Comparison of ENCODE assay signal across 8 cellular contexts in genomic region chr9:77177143-77177893, GRCh38.
DNase-seq lines count a peak whose midpoint lies in the region; ATAC-seq and FAIRE-seq lines count a peak whose summit lies in the region.

Gene VPS13A, plus strand, starts transcription at chr9:77177534. Its CDS starts 171 bp downstream, at chr9:77177705.

- H3K4me3 ChIP-seq in BLaER1 = peak within 1 kb of the TSS; percentile 91

- no peaks in the 10 kb centered on the region for H3K36me3 ChIP-seq in BLaER1

- H4K20me1 ChIP-seq in BLaER1 = peaks cover 38% of the 10 kb centered on the region

- peak within 1 kb of the TSS; percentile 88 for H3K27ac ChIP-seq in BLaER1

- peak within 1 kb of the TSS; percentile 92 for H3K9ac ChIP-seq in BLaER1

- peak within 1 kb of the TSS; percentile 93 for H3K4me2 ChIP-seq in BLaER1

- DNase-seq in GM19239 (ENCODE audit: insufficient read length, low spot score) = peak; percentile 76
- peak; percentile 77 to 86 for DNase-seq in NCI-H524 (lab: John Stamatoyannopoulos, UW)
- peak; percentile 90 to 91 for DNase-seq in activated CD4-positive, alpha-beta T cell treated with anti-CD3 and anti-CD28 coated beads for 4 hours
- DNase-seq in cortex of kidney (lab: John Stamatoyannopoulos, UW) = peak; percentile 79
- peak; percentile 99 for DNase-seq in left kidney (ENCODE audit: low read depth, low spot score)
- peak; percentile 84 for DNase-seq in stimulated activated CD4-positive, alpha-beta T cell treated with anti-CD3 and anti-CD28 coated beads, Interleukin-2, amount 100 ng/mL, for 4 hours (ENCODE audit: low read depth)

- H3K9me3 ChIP-seq in BLaER1 = no peaks in the 10 kb centered on the region

- peaks cover 47% of the 10 kb centered on the region for H3K4me1 ChIP-seq in BLaER1

- FAIRE-seq in GM19239 (lab: Jason Lieb, UNC) = peak; percentile 59

- ATAC-seq in HG03457 (IDR thresholded peaks at IDR 0.05; ENCODE audit: unreplicated experiment) = peak; percentile 83

- no peaks in the 10 kb centered on the region for H3K27me3 ChIP-seq in BLaER1

Comparison
In these comparisons a context has a peak if more than half of its experiments do, and no peak if none do; other contexts are left out.
1. Peak in every context shown above with its lines: DNase-seq, ATAC-seq, H3K4me3 ChIP-seq and H3K27ac ChIP-seq.